Comparison of ENCODE assay signal across 18 cellular contexts in genomic region chr14:24903337-24903736, GRCh38.
DNase-seq lines count a peak whose midpoint lies in the region; TF ChIP-seq lines count a peak whose summit lies in the region.
"Had no signal": no experiment of that assay in that cellular context is flagged by ENCODE, and none has a peak within 500 bp of the region (broad histone marks: within the 10 kb centered on the region; RNA-seq: fewer than 3 reads in every experiment).

No MANE protein-coding gene starts in this region.

- POLR2A ChIA-PET in Caco-2 (lab: Charles Lee): no interaction called here

- H2BK12ac ChIP-seq in H9 (ENCODE audit: insufficient read length, low read depth, low read length): no peak overlapping the region

- no peak overlapping the region for H3K23ac ChIP-seq in H9 (ENCODE audit: insufficient read length, low read depth, low read length)

- H3T11ph ChIP-seq in H9 (ENCODE audit: low read length): no peak overlapping the region

- H2BK5ac ChIP-seq in H9 (ENCODE audit: insufficient read length, low read length): no peak overlapping the region

- no TSS peak for BruUV-seq in Caco-2 (replicated peaks; lab: Mats Ljungman, UMichigan)

- H3K9me3 Mint-ChIP-seq in osteocyte (ENCODE audit: unreplicated experiment) (no peaks in the 10 kb centered on the region), Caco-2 (ENCODE audit: unreplicated experiment) (no peaks in the 10 kb centered on the region), H9 (no peaks in the 10 kb centered on the region)
- H3K9me3 Mint-ChIP-seq: activated CD4-positive, alpha-beta memory T cell treated with anti-CD3 and anti-CD28 coated beads for 36 hours; immature natural killer cell had no signal

- H2BK20ac ChIP-seq in H9 (ENCODE audit: low read depth, low read length, poor library complexity, severe bottlenecking): no peak overlapping the region

- no peak overlapping the region for H3K27ac ChIP-seq in Karpas-422 (ENCODE audit: low read length)
- no peak overlapping the region for H3K27ac ChIP-seq in H9 (ENCODE audit: insufficient read length, low read depth, low read length)
- H3K27ac ChIP-seq: gastrocnemius medialis, SJCRH30 had no signal

- H3K9me2 ChIP-seq in Karpas-422 (replicated peaks; ENCODE audit: insufficient read depth, low read length): no peaks in the 10 kb centered on the region

- intact Hi-C loops in Caco-2 (cut with micrococcal nuclease; ENCODE audit: unreplicated experiment): no loop called here

- no peak overlapping the region for H2BK120ac ChIP-seq in H9 (ENCODE audit: low read depth, low read length, poor library complexity, severe bottlenecking)

- H3K4me2 ChIP-seq in Karpas-422 (ENCODE audit: low read depth, low read length, poor library complexity, severe bottlenecking) (no peak overlapping the region), H9 (ENCODE audit: insufficient read depth, insufficient read length, low read length) (no peak overlapping the region)

- H3K9me3 ChIP-seq in Karpas-422 (ENCODE audit: low read length): no peaks in the 10 kb centered on the region
- H3K9me3 ChIP-seq in Caco-2: no peaks in the 10 kb centered on the region
- no peaks in the 10 kb centered on the region for H3K9me3 ChIP-seq in H9 (ENCODE audit: control insufficient read depth, low read depth, low read length)
- H3K9me3 ChIP-seq: gastrocnemius medialis, SJCRH30 had no signal

- no peaks in the 10 kb centered on the region for H3K79me2 ChIP-seq in Karpas-422 (ENCODE audit: low read length)
- no peaks in the 10 kb centered on the region for H3K79me2 ChIP-seq in H9 (ENCODE audit: insufficient read depth, low read length)

- CTCF ChIA-PET in Caco-2 (lab: Charles Lee): no interaction called here

- H3K36me3 Mint-ChIP-seq in osteocyte (ENCODE audit: unreplicated experiment) (no peaks in the 10 kb centered on the region), Caco-2 (ENCODE audit: insufficient read depth, unreplicated experiment) (peaks cover 4% of the 10 kb centered on the region), H9 (ENCODE audit: insufficient read depth in 1 of 3, low read depth in 3 of 3) (no peaks in the 10 kb centered on the region)
- H3K36me3 Mint-ChIP-seq: activated CD4-positive, alpha-beta memory T cell treated with anti-CD3 and anti-CD28 coated beads for 36 hours; CD4-positive, CD25-positive, alpha-beta regulatory T cell; immature natural killer cell had no signal

- peak; percentile 35 for DNase-seq in GM03348 (ENCODE audit: low spot score)
- peak; percentile 70 for DNase-seq in RPMI7951 (ENCODE audit: low read depth)
- peak; percentile 61 for DNase-seq in fibroblast of mammary gland (ENCODE audit: low read depth)
- no peak for DNase-seq in osteocyte (ENCODE audit: extremely low spot score, unreplicated experiment)
- DNase-seq in Karpas-422: no peak
- DNase-seq in Caco-2: no peak
- DNase-seq in H9: no peak
- DNase-seq in T-helper 1 cell: no peak
- DNase-seq: activated CD4-positive, alpha-beta memory T cell treated with anti-CD3 and anti-CD28 coated beads for 36 hours; amygdala; CD4-positive, CD25-positive, alpha-beta regulatory T cell; gastrocnemius medialis; immature natural killer cell; Kasumi-1; NCI-H446; nucleus accumbens; SJCRH30; stimulated activated naive CD4-positive, alpha-beta T cell treated with Interleukin-2 at 50 U/mL for 16 hours had no signal

- no peak overlapping the region for H4K8ac ChIP-seq in H9 (replicated peaks; ENCODE audit: insufficient read length, low read depth, low read length)

- H3K4ac ChIP-seq in H9 (ENCODE audit: low read depth, low read length): no peak overlapping the region

- no peak overlapping the region for H2AK5ac ChIP-seq in H9 (ENCODE audit: insufficient read length, low read length)

- H3K4me1 Mint-ChIP-seq in osteocyte (ENCODE audit: unreplicated experiment) (peaks cover 57% of the 10 kb centered on the region), Caco-2 (ENCODE audit: low read depth, unreplicated experiment) (peaks cover 14% of the 10 kb centered on the region), H9 (no peaks in the 10 kb centered on the region)
- H3K4me1 Mint-ChIP-seq: CD4-positive, CD25-positive, alpha-beta regulatory T cell; immature natural killer cell had no signal

- H3K4me3 ChIP-seq in fibroblast of mammary gland (ENCODE audit: control insufficient read depth, low read depth, low read length): no peak overlapping the region
- H3K4me3 ChIP-seq in Karpas-422 (ENCODE audit: low read length): no peak overlapping the region
- no peak overlapping the region for H3K4me3 ChIP-seq in Caco-2 (ENCODE audit: low read depth, low read length)
- H3K4me3 ChIP-seq: gastrocnemius medialis, SJCRH30 had no signal

- no peak overlapping the region for H3K56ac ChIP-seq in H9 (ENCODE audit: insufficient read length, low read depth, low read length)

- no peaks in the 10 kb centered on the region for H3K27me3 ChIP-seq in Karpas-422 (ENCODE audit: low read length)
- H3K27me3 ChIP-seq in Caco-2 (replicated peaks; ENCODE audit: control insufficient read depth, insufficient read depth, low read length): no peaks in the 10 kb centered on the region
- H3K27me3 ChIP-seq in H9 (ENCODE audit: insufficient read depth, low read length): no peaks in the 10 kb centered on the region
- H3K27me3 ChIP-seq: gastrocnemius medialis had no signal

- no peak overlapping the region for H4K5ac ChIP-seq in H9 (ENCODE audit: insufficient read length, low read depth, low read length)

- H2AFZ ChIP-seq in Karpas-422 (ENCODE audit: low read length) (no peak overlapping the region), H9 (ENCODE audit: low read length) (no peak overlapping the region)

- peak overlapping the region; percentile 86 for H3K27ac Mint-ChIP-seq in osteocyte (ENCODE audit: unreplicated experiment)
- no peak overlapping the region for H3K27ac Mint-ChIP-seq in Caco-2 (ENCODE audit: unreplicated experiment)
- no peak overlapping the region; a peak in 1 of 7 replicates for H3K27ac Mint-ChIP-seq in H9
- H3K27ac Mint-ChIP-seq: activated CD4-positive, alpha-beta memory T cell treated with anti-CD3 and anti-CD28 coated beads for 36 hours; CD4-positive, CD25-positive, alpha-beta regulatory T cell; immature natural killer cell had no signal

- no peak overlapping the region for H4K91ac ChIP-seq in H9 (ENCODE audit: insufficient read length, low read depth, low read length)

- H3K9ac ChIP-seq in Karpas-422 (ENCODE audit: low read length) (no peak overlapping the region), H9 (ENCODE audit: extremely low read depth, insufficient read length, low read length) (no peak overlapping the region)

- H3K14ac ChIP-seq in H9 (ENCODE audit: insufficient read depth, low read length): no peak overlapping the region

- no peaks in the 10 kb centered on the region for H4K20me1 ChIP-seq in Karpas-422 (ENCODE audit: insufficient read depth, low read depth, low read length)
- no peaks in the 10 kb centered on the region for H4K20me1 ChIP-seq in H9 (ENCODE audit: control insufficient read depth, insufficient read depth, insufficient read length)

- no peaks in the 10 kb centered on the region for H3K27me3 Mint-ChIP-seq in osteocyte (ENCODE audit: unreplicated experiment)
- H3K27me3 Mint-ChIP-seq in Caco-2 (ENCODE audit: insufficient read depth, unreplicated experiment): no peaks in the 10 kb centered on the region
- no peaks in the 10 kb centered on the region for H3K27me3 Mint-ChIP-seq in H9 (ENCODE audit: low read depth)

- H2BK15ac ChIP-seq in H9 (ENCODE audit: low read depth, low read length): no peak overlapping the region

- H3K4me1 ChIP-seq in Karpas-422 (ENCODE audit: low read length): no peaks in the 10 kb centered on the region
- H3K4me1 ChIP-seq in Caco-2: peaks cover 9% of the 10 kb centered on the region; the same call in 1 of the 2 replicates
- no peaks in the 10 kb centered on the region for H3K4me1 ChIP-seq in H9 (ENCODE audit: insufficient read depth, low read length)
- H3K4me1 ChIP-seq: gastrocnemius medialis, SJCRH30 had no signal

- H3K4me3 Mint-ChIP-seq in osteocyte (ENCODE audit: unreplicated experiment) (no peak overlapping the region), Caco-2 (ENCODE audit: unreplicated experiment) (no peak overlapping the region), H9 (no peak overlapping the region)
- H3K4me3 Mint-ChIP-seq: activated CD4-positive, alpha-beta memory T cell treated with anti-CD3 and anti-CD28 coated beads for 36 hours; CD4-positive, CD25-positive, alpha-beta regulatory T cell; immature natural killer cell had no signal

- H3K36me3 ChIP-seq in Karpas-422 (ENCODE audit: insufficient read depth, low read length): no peaks in the 10 kb centered on the region
- no peaks in the 10 kb centered on the region for H3K36me3 ChIP-seq in Caco-2 (ENCODE audit: control insufficient read depth, insufficient read depth, low read length)
- H3K36me3 ChIP-seq: gastrocnemius medialis, SJCRH30 had no signal

- no peaks in the 10 kb centered on the region for H3K23me2 ChIP-seq in H9 (ENCODE audit: insufficient read length, low read depth, low read length, poor library complexity, severe bottlenecking)

- no peaks in the 10 kb centered on the region for H3K79me1 ChIP-seq in H9 (ENCODE audit: insufficient read depth, low read depth, low read length, poor library complexity, severe bottlenecking)

- no peak overlapping the region for H3K18ac ChIP-seq in H9 (ENCODE audit: insufficient read length, low read depth, low read length)

- no peak for TF ChIP-seq CTCF in fibroblast of mammary gland (conservative IDR thresholded peaks at IDR 0.05; ENCODE audit: control insufficient read depth, insufficient read depth, low read depth, low read length)
- TF ChIP-seq CTCF in osteocyte (IDR thresholded peaks at IDR 0.05): no peak
- no peak for TF ChIP-seq CTCF in Caco-2 (IDR thresholded peaks at IDR 0.05; ENCODE audit: insufficient read depth in 1 of 2, low read depth in 1 of 2, low read length in 1 of 2, severe bottlenecking in 1 of 2, unreplicated experiment in 1 of 2)
- no peak for TF ChIP-seq CTCF in H9 (conservative IDR thresholded peaks at IDR 0.05)

Comparison
In these comparisons a context has a peak if more than half of its experiments do, and no peak if none do; other contexts are left out.
1. DNase-seq: peak in GM03348 (single experiment), RPMI7951 (single experiment) and fibroblast of mammary gland (single experiment); none in osteocyte (single experiment), Karpas-422 (single experiment), Caco-2 (0 of 2), H9 (single experiment) and T-helper 1 cell (0 of 5).